17 cellular contexts compared by ENCODE assay signal in the genomic region with DNA sequence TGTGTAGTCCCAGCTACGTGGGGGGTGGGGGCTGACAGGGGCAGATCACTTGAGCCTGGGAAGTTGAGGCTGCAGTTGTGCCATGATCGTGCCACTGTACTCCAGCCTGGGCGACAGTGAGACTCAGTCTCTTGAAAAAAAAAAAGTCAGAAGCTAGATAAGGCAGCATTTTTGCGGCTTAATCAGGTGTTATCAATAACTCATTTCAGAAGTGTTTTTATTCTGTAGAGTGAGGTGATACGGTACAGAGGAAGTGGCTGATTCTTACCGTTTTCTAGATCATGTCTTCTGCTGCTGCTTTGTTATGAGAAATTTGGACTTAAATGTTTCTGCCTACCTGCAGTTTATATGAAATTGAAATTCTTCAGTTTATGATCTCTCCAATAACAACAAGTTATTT. TPM values are rescaled to one million over a fixed set of nuclear protein-coding genes. Genes with fewer than 3 reads are reported as not detected.
"Had no signal": no experiment of that assay in that cellular context is flagged by ENCODE, and none has a peak within 500 bp of the region (broad histone marks: within the 10 kb centered on the region; RNA-seq: fewer than 3 reads in every experiment).

No MANE protein-coding gene starts in this region.

- H3K9me3 Mint-ChIP-seq: naive thymus-derived CD8-positive, alpha-beta T cell; T-helper 1 cell treated with Interleukin-12 subunit alpha and Interleukin-12 subunit beta and Interleukin-4 antibody, amounts not matched to agents 30 μg/mL and 1 μg/mL, for 36 hours had no signal

- ATAC-seq: gastroesophageal sphincter; left lung; mucosa of descending colon; naive thymus-derived CD8-positive, alpha-beta T cell; SK-N-SH treated with all-trans-retinoic acid at 6 μM for 48 hours had no signal

- H3K4me3 Mint-ChIP-seq: T-helper 1 cell treated with Interleukin-12 subunit alpha and Interleukin-12 subunit beta and Interleukin-4 antibody, amounts not matched to agents 30 μg/mL and 1 μg/mL, for 36 hours had no signal

- DNase-seq: activated effector memory CD4-positive, alpha-beta T cell treated with Interleukin-2 at 50 U/mL for 16 hours; caudate nucleus; cortex of kidney; mucosa of descending colon; naive thymus-derived CD8-positive, alpha-beta T cell; nucleus accumbens; SHP77; small intestine; substantia nigra; transverse colon had no signal

- H3K27me3 Mint-ChIP-seq: naive thymus-derived CD8-positive, alpha-beta T cell had no signal

RNA-seq across cellular contexts. Expression of gene IL17C, which starts 49.6 kb away (rescaled TPM):
- total RNA-seq: gastroesophageal sphincter, left lung, mucosa of descending colon, posterior vena cava, right atrium auricular region, transverse colon had no signal
- polyA plus RNA-seq: keratinocyte had no signal
